ENCODE assay signal across 28 cellular contexts in genomic region chr1:227486559-227486958, GRCh38.
"Had no signal": no experiment of that assay in that cellular context is flagged by ENCODE, and none has a peak within 500 bp of the region (broad histone marks: within the 10 kb centered on the region; RNA-seq: fewer than 3 reads in every experiment).

No MANE protein-coding gene starts in this region.

- H3K4me3 Mint-ChIP-seq: nephron, neural progenitor cell, type B pancreatic cell had no signal

- H3K4me2 ChIP-seq: neural progenitor cell had no signal

- DNase-seq: dermis blood vessel endothelial cell; effector memory CD4-positive, alpha-beta T cell; foreskin keratinocyte; glutamatergic neuron; heart right ventricle; hippocampal formation; left colon; left ventricle myocardium inferior; lower lobe of right lung; right lobe of liver; small intestine; stimulated activated CD4-positive, alpha-beta T cell treated with anti-CD3 and anti-CD28 coated beads, Interleukin-15, amount 100 ng/mL, for 24 hours; stimulated activated CD4-positive, alpha-beta T cell treated with anti-CD3 and anti-CD28 coated beads, Interleukin-4, amount 100 ng/mL, for 1 hour; stimulated activated CD8-positive, alpha-beta memory T cell treated with anti-CD3 and anti-CD28 coated beads, Interleukin-4, amount 100 ng/mL, for 48 hours; stimulated activated naive CD8-positive, alpha-beta T cell treated with anti-CD3 and anti-CD28 coated beads, Interleukin-15, Interleukin-2, amounts not matched to agents 100 U/mL and 50 U/mL, for 24 hours; substantia nigra; testis; tibial artery had no signal

- H3K36me3 Mint-ChIP-seq: neural progenitor cell, type B pancreatic cell had no signal

- H3K4me1 ChIP-seq: esophagus muscularis mucosa, foreskin keratinocyte, gastroesophageal sphincter, lower lobe of right lung, neural progenitor cell, parathyroid adenoma, right lobe of liver, testis, tibial artery had no signal

- H3K27ac Mint-ChIP-seq: nephron, neural progenitor cell, progenitor cell of endocrine pancreas, type B pancreatic cell had no signal

- H3K79me2 ChIP-seq: parathyroid adenoma had no signal

- H3K9ac ChIP-seq: neural progenitor cell, parathyroid adenoma had no signal

- H3K9me3 ChIP-seq: esophagus muscularis mucosa, gastroesophageal sphincter, heart right ventricle, left ventricle myocardium inferior, lower lobe of right lung, right lobe of liver, testis, tibial artery had no signal

- H3K36me3 ChIP-seq: esophagus muscularis mucosa, gastroesophageal sphincter, heart right ventricle, left ventricle myocardium inferior, lower lobe of right lung, neural progenitor cell, right lobe of liver, tibial artery had no signal

- H3K27ac ChIP-seq: coronary artery, esophagus muscularis mucosa, foreskin keratinocyte, gastroesophageal sphincter, heart right ventricle, left ventricle myocardium inferior, lower lobe of right lung, neural progenitor cell, parathyroid adenoma, right lobe of liver, testis, tibial artery had no signal

- H3K27me3 ChIP-seq: esophagus muscularis mucosa, neural progenitor cell, right lobe of liver, testis, tibial artery had no signal

- ATAC-seq: foreskin keratinocyte; gastroesophageal sphincter; heart right ventricle; left colon; lower lobe of right lung; right lobe of liver; stimulated activated naive CD8-positive, alpha-beta T cell treated with anti-CD3 and anti-CD28 coated beads, Interleukin-15, Interleukin-2, amounts not matched to agents 100 U/mL and 50 U/mL, for 24 hours had no signal

- H3K4me3 ChIP-seq: coronary artery, esophagus muscularis mucosa, gastroesophageal sphincter, heart right ventricle, left ventricle myocardium inferior, lower lobe of right lung, neural progenitor cell, right lobe of liver, testis, tibial artery had no signal

- H3K4me1 Mint-ChIP-seq: neural progenitor cell had no signal

- H2AFZ ChIP-seq: neural progenitor cell, parathyroid adenoma had no signal

- FAIRE-seq: endothelial cell of umbilical vein, islet of Langerhans, small intestine had no signal
